30 cellular contexts compared by ENCODE assay signal in genomic region chr14:58647777-58648176, GRCh38.
"Had no signal": no experiment of that assay in that cellular context is flagged by ENCODE, and none has a peak within 500 bp of the region (broad histone marks: within the 10 kb centered on the region; RNA-seq: fewer than 3 reads in every experiment).

No MANE protein-coding gene starts in this region.

- FAIRE-seq: bronchial epithelial cell, K562 had no signal

- H3K4me3 ChIP-seq: K562, SJCRH30, SK-N-MC had no signal

- H3K4me1 ChIP-seq: SJCRH30 had no signal

- H3K27ac ChIP-seq: SJCRH30, SK-N-MC, WERI-Rb-1 had no signal

- DNase-seq: activated CD4-positive, alpha-beta memory T cell treated with anti-CD3 and anti-CD28 coated beads, Interleukin-2, amount 10 ng/mL, durations not matched to agents 7 days and 5 days; activated CD4-positive, alpha-beta T cell treated with anti-CD3 and anti-CD28 coated beads for 1 hour; activated CD4-positive, alpha-beta T cell treated with anti-CD3 and anti-CD28 coated beads for 48 hours; activated CD4-positive, CD25-positive, alpha-beta regulatory T cell; activated CD8-positive, alpha-beta memory T cell treated with anti-CD3 and anti-CD28 coated beads for 24 hours; activated CD8-positive, alpha-beta memory T cell treated with anti-CD3 and anti-CD28 coated beads, Interleukin-2, amount 10 ng/mL, durations not matched to agents 7 days and 5 days; activated CD8-positive, alpha-beta memory T cell treated with anti-CD3 and anti-CD28 coated beads, Interleukin-2, amount 50 U/mL, for 48 hours; activated effector memory CD4-positive, alpha-beta T cell treated with Interleukin-2 at 50 U/mL for 16 hours; activated naive CD4-positive, alpha-beta T cell treated with anti-CD3 and anti-CD28 coated beads, Interleukin-2, amount 10 ng/mL, durations not matched to agents 7 days and 5 days; activated naive CD8-positive, alpha-beta T cell treated with anti-CD3 and anti-CD28 coated beads, Interleukin-2, amount 50 U/mL, for 24 hours; activated T-cell treated with anti-CD3 and anti-CD28 coated beads, Interleukin-2, amount 50 U/mL, for 48 hours; anterior cingulate cortex; NCI-H1092 treated with DMSO at 0.1 percent for 48 hours; NCI-H1417; NCI-H146; NCI-H187; NCI-H2081; NCI-H2171 treated with DMSO at 0.1 percent for 48 hours; NCI-H2227 treated with DMSO at 0.1 percent for 48 hours; NCI-H510A treated with DMSO at 0.1 percent for 48 hours; NCI-H526 treated with DMSO at 0.1 percent for 48 hours; NCI-H774; SHP77; SJCRH30; T1000; WERI-Rb-1 had no signal

- ATAC-seq: activated CD8-positive, alpha-beta memory T cell treated with anti-CD3 and anti-CD28 coated beads, Interleukin-2, amount 10 ng/mL, durations not matched to agents 7 days and 5 days; activated naive CD8-positive, alpha-beta T cell treated with anti-CD3 and anti-CD28 coated beads, Interleukin-2, amount 50 U/mL, for 24 hours; K562; Panc1 had no signal

- H3K36me3 ChIP-seq: WERI-Rb-1 had no signal

- H3K9me3 ChIP-seq: SJCRH30 had no signal

- H3K27me3 ChIP-seq: SJCRH30 had no signal
